16 cellular contexts compared by ENCODE assay signal in the genomic region with DNA sequence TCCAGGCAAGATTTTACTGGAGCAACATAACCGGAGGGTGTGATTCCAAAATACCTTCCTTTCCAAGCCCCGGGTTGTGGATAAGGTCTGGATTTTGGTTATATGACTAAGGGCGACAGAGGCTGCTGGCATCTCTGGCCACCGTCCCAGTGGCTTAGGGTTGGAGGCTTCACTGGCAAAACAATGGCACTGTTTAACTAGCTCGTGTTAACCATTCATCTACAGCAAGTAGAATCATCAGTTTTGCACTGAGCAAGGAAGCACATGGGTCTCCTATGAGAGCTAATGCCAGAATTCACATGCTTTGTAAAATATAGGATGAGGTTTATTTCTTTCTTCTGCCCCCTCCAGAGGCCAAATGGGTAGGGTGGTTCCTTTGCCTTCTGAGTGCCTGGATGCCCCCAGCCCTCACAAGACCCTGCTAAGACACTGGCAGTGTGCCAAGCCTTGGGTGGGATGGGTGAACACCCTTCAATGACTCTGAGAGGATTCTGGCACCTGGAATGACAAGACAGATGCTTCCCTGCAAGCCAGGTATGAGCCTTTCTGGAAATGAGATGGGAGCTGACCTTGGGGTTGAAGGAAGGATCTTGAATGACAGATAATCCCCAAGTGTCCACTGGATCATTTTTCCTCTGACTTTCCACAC. TPM values are rescaled to one million over a fixed set of nuclear protein-coding genes. Genes with fewer than 3 reads are reported as not detected.
DNase-seq lines count a peak whose midpoint lies in the region; ATAC-seq and TF ChIP-seq lines count a peak whose summit lies in the region.
"Had no signal": no experiment of that assay in that cellular context is flagged by ENCODE, and none has a peak within 500 bp of the region (broad histone marks: within the 10 kb centered on the region; RNA-seq: fewer than 3 reads in every experiment).

No MANE protein-coding gene starts in this region.

- 86 to 96% methylated on average over 3 to 5 of the region's 5 CpGs for WGBS in upper lobe of left lung, 2 donors

- no peak overlapping the region for H3K9ac ChIP-seq in adipocyte (ENCODE audit: low read length)

- H3K36me3 ChIP-seq in adipocyte (ENCODE audit: control insufficient read depth, insufficient read depth, low read length, severe bottlenecking) (peaks cover 84% of the 10 kb centered on the region), upper lobe of left lung (peaks cover 16 to 67% (median 47%) of the 10 kb centered on the region in 4 donors)
- H3K36me3 ChIP-seq: breast epithelium, prostate gland had no signal

- TF ChIP-seq EP300 in upper lobe of left lung (IDR thresholded peaks at IDR 0.05) = no peak

- H3K27ac ChIP-seq in upper lobe of left lung = no peak overlapping the region
- H3K27ac ChIP-seq: prostate gland had no signal

- H3K9me3 ChIP-seq in adipocyte (ENCODE audit: control insufficient read depth, low read length) = no peaks in the 10 kb centered on the region
- no peaks in the 10 kb centered on the region for H3K9me3 ChIP-seq in upper lobe of left lung
- H3K9me3 ChIP-seq: breast epithelium, prostate gland had no signal

- H3K4me3 ChIP-seq in adipocyte (ENCODE audit: low read length) (peak overlapping the region; percentile 31), upper lobe of left lung (no peak overlapping the region)
- H3K4me3 ChIP-seq: breast epithelium, prostate gland had no signal

- intact Hi-C loops in left cardiac atrium (cut with DNase I) = no loop called here

- H3K27me3 ChIP-seq in adipocyte (replicated peaks; ENCODE audit: control insufficient read depth, insufficient read depth, low read length) = no peaks in the 10 kb centered on the region
- H3K27me3 ChIP-seq in upper lobe of left lung = no peaks in the 10 kb centered on the region
- H3K27me3 ChIP-seq: breast epithelium had no signal

- TF ChIP-seq POLR2A in upper lobe of left lung (IDR thresholded peaks at IDR 0.05) = no peak

- TF ChIP-seq CTCF in upper lobe of left lung (IDR thresholded peaks at IDR 0.05) = no peak

- peak; percentile 58 for DNase-seq in H4 (ENCODE audit: low spot score)
- no peak for DNase-seq in adipocyte (ENCODE audit: low read depth)
- DNase-seq in kidney glomerular epithelial cell (lab: John Stamatoyannopoulos, UW) = peak; percentile 32
- DNase-seq in superior temporal gyrus (ENCODE audit: extremely low spot score) = peak; percentile 61
- no peak for DNase-seq in upper lobe of left lung
- no peak for DNase-seq in DMS 273 (lab: John Stamatoyannopoulos, UW; ENCODE audit: unreplicated experiment)
- DNase-seq in left cardiac atrium = no peak
- DNase-seq: activated CD8-positive, alpha-beta memory T cell treated with anti-CD3 and anti-CD28 coated beads, Interleukin-2, amount 10 ng/mL, durations not matched to agents 7 days and 5 days; activated naive CD4-positive, alpha-beta T cell; CD8-positive, alpha-beta memory T cell; effector CD8-positive, alpha-beta T cell; NCI-H1417 treated with DMSO at 0.1 percent for 48 hours; NCI-H345 had no signal

- ATAC-seq in upper lobe of left lung (ENCODE audit: low FRiP score in 2 of 2) (no peak), HG03280 (IDR thresholded peaks at IDR 0.05; ENCODE audit: unreplicated experiment) (no peak), left cardiac atrium (no peak)
- ATAC-seq: activated CD8-positive, alpha-beta memory T cell treated with anti-CD3 and anti-CD28 coated beads, Interleukin-2, amount 10 ng/mL, durations not matched to agents 7 days and 5 days had no signal

- H3K4me1 ChIP-seq in adipocyte (ENCODE audit: control insufficient read depth, insufficient read depth, low read length) (peaks cover 34% of the 10 kb centered on the region), upper lobe of left lung (no peaks in the 10 kb centered on the region)
- H3K4me1 ChIP-seq: breast epithelium, prostate gland had no signal

RNA-seq across cellular contexts. Expression of a gene that starts 36.8 kb away (rescaled TPM):
- 93.1 and 104 TPM in 2 replicates for total RNA-seq in H4 (2014; rRNA removed; shearing (Covaris generic))
- 100 to 1,000 TPM; 188 to 863 (median 555) TPM for total RNA-seq in upper lobe of left lung
- 10 to 100 TPM; 54.7 to 55.4 TPM for total RNA-seq in left cardiac atrium

RNA-seq across cellular contexts. Expression of a gene that starts 49.1 kb away (rescaled TPM):
- not detected in 2 replicates for total RNA-seq in H4 (2014; rRNA removed; shearing (Covaris generic))
- total RNA-seq in upper lobe of left lung = 10 to 100 TPM in 4 of 6 donors, 1 to 10 TPM in 2; 6.9 to 15.7 (median 12.1) TPM
- total RNA-seq in left cardiac atrium = under 1 TPM; 0.31 to 0.47 TPM

Comparison
In these comparisons a context has a peak if more than half of its experiments do, and no peak if none do; other contexts are left out.
1. DNase-seq: peak in H4 (single experiment), kidney glomerular epithelial cell (single experiment) and superior temporal gyrus (single experiment); none in adipocyte (single experiment), upper lobe of left lung (0 of 2), DMS 273 (single experiment) and left cardiac atrium (single experiment).